12 cellular contexts compared by ENCODE assay signal in the genomic region with DNA sequence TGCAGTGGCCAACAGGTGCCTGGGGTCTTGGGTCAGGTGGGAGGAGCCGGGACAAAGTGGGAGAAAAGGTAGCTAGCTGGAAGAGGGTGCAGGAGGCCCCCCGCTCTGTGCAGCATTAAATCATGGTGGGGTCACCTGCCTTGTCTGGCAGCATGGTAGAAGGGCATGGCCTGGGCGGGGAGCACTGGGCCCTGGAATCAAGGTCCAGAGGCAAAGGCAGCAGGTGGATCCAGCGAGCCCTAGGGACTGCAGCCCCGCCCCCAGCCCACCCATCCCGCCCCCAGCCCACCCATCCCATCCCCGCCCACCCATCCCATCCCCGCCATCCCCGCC. TPM values are rescaled to one million over a fixed set of nuclear protein-coding genes. Genes with fewer than 3 reads are reported as not detected.
DNase-seq lines count a peak whose midpoint lies in the region; ATAC-seq, FAIRE-seq and TF ChIP-seq lines count a peak whose summit lies in the region.
"Had no signal": no experiment of that assay in that cellular context is flagged by ENCODE, and none has a peak within 500 bp of the region (broad histone marks: within the 10 kb centered on the region; RNA-seq: fewer than 3 reads in every experiment).

No MANE protein-coding gene starts in this region.

- no peak for FAIRE-seq in A549 (lab: Jason Lieb, UNC)
- FAIRE-seq: frontal cortex had no signal

- peak overlapping the region; percentile 33; the same call in 1 of the 3 replicates for H3K4me2 ChIP-seq in A549
- H3K4me2 ChIP-seq in Karpas-422 (ENCODE audit: low read depth, low read length, poor library complexity, severe bottlenecking), result no peak overlapping the region

- ATAC-seq in A549, result peak; percentile 46; a peak in 3 of 6 replicates
- no peak for ATAC-seq in naive thymus-derived CD4-positive, alpha-beta T cell

- peaks cover 5 to 34% (median 20%) of the 10 kb centered on the region in 8 donors for H3K9me3 Mint-ChIP-seq in CD4-positive, alpha-beta memory T cell
- H3K9me3 Mint-ChIP-seq in activated T-helper 1 cell treated with anti-CD3 and anti-CD28 coated beads, Interleukin-12 subunit alpha, Interleukin-12 subunit beta, Interleukin-2, Interleukin-4 antibody, amounts not matched to agents 30 ng/mL and 10 ng/mL and 1 ng/mL, durations not matched to agents 14 hours and 24 hours and 36 hours, result peaks cover 26% of the 10 kb centered on the region
- H3K9me3 Mint-ChIP-seq in naive thymus-derived CD4-positive, alpha-beta T cell, result peaks cover 0 to 22% (median 13%) of the 10 kb centered on the region in 11 donors

- POLR2A ChIA-PET in A549 (lab: Yijun Ruan, JAX), result interaction anchor here (0.5 to 1.0 kb wide), 2 partner anchors 9 to 218 kb away, joined by 3 to 5 read pairs; partner anchors contain the start of gene AURKAIP1
- POLR2A ChIA-PET in CD4-positive, alpha-beta memory T cell (lab: Charles Lee; ENCODE audit: partially characterized antibody), result interaction anchor here (1.5 to 2.8 kb wide), 5 partner anchors 11 to 117 kb away, joined by 4 to 17 read pairs (median 4); partner anchors contain the start of genes B3GALT6, SDF4, TNFRSF18 and UBE2J2
- POLR2A ChIA-PET in naive thymus-derived CD4-positive, alpha-beta T cell (lab: Charles Lee), result interaction anchor here (0.6 to 1.7 kb wide), 5 partner anchors 12 to 118 kb away, joined by 3 to 6 read pairs (median 4); no protein-coding TSS in a partner anchor

- H3K4me3 ChIP-seq in A549, result no peak overlapping the region
- H3K4me3 ChIP-seq in CD4-positive, alpha-beta memory T cell (ENCODE audit: low read length in 2 of 2), result no peak overlapping the region
- no peak overlapping the region for H3K4me3 ChIP-seq in naive thymus-derived CD4-positive, alpha-beta T cell (ENCODE audit: low read length)
- no peak overlapping the region for H3K4me3 ChIP-seq in foreskin fibroblast (ENCODE audit: low read depth in 1 of 2, low read length in 2 of 2)
- H3K4me3 ChIP-seq in Karpas-422 (ENCODE audit: low read length), result no peak overlapping the region
- H3K4me3 ChIP-seq: HAP-1 had no signal

- DNase-seq in A549 (ENCODE audit: low read depth in 1 of 2, low spot score in 1 of 2) (no peak), foreskin fibroblast (no peak), NCI-H1436 (lab: John Stamatoyannopoulos, UW) (no peak), Karpas-422 (no peak)
- DNase-seq in CD4-positive, alpha-beta memory T cell, result no peak
- DNase-seq in activated T-helper 1 cell treated with anti-CD3 and anti-CD28 coated beads, Interleukin-12 subunit alpha, Interleukin-12 subunit beta, Interleukin-2, Interleukin-4 antibody, amounts not matched to agents 30 ng/mL and 10 ng/mL and 1 ng/mL, durations not matched to agents 14 hours and 24 hours and 36 hours (ENCODE audit: low spot score), result no peak
- DNase-seq in naive thymus-derived CD4-positive, alpha-beta T cell, result no peak
- no peak for DNase-seq in stimulated activated CD4-positive, alpha-beta T cell treated with anti-CD3 and anti-CD28 coated beads, Interleukin-2, amount 100 ng/mL, for 48 hours

- H3K9me2 ChIP-seq in Karpas-422 (replicated peaks; ENCODE audit: insufficient read depth, low read length), result no peaks in the 10 kb centered on the region

- TF ChIP-seq EP300 in A549 (IDR thresholded peaks at IDR 0.05), result no peak

- peaks cover 0 to 14% (median 4%) of the 10 kb centered on the region in 4 donors for H3K4me1 Mint-ChIP-seq in CD4-positive, alpha-beta memory T cell
- H3K4me1 Mint-ChIP-seq in activated T-helper 1 cell treated with anti-CD3 and anti-CD28 coated beads, Interleukin-12 subunit alpha, Interleukin-12 subunit beta, Interleukin-2, Interleukin-4 antibody, amounts not matched to agents 30 ng/mL and 10 ng/mL and 1 ng/mL, durations not matched to agents 14 hours and 24 hours and 36 hours (ENCODE audit: low read depth), result peaks cover 5% of the 10 kb centered on the region
- peaks cover 0 to 13% (median 9%) of the 10 kb centered on the region in 7 donors for H3K4me1 Mint-ChIP-seq in naive thymus-derived CD4-positive, alpha-beta T cell

- 21% methylated on average over 2 of the region's 9 CpGs for WGBS in A549 (ENCODE audit: missing lambda C conversion rate)

- no peak for TF ChIP-seq POLR2A in A549 (IDR thresholded peaks at IDR 0.05; ENCODE audit: low read length)

- H3K4me3 Mint-ChIP-seq in CD4-positive, alpha-beta memory T cell, result peak overlapping the region in 7 of 8 donors; percentile 9 to 81 (median 43)
- peak overlapping the region; percentile 59 for H3K4me3 Mint-ChIP-seq in activated T-helper 1 cell treated with anti-CD3 and anti-CD28 coated beads, Interleukin-12 subunit alpha, Interleukin-12 subunit beta, Interleukin-2, Interleukin-4 antibody, amounts not matched to agents 30 ng/mL and 10 ng/mL and 1 ng/mL, durations not matched to agents 14 hours and 24 hours and 36 hours
- H3K4me3 Mint-ChIP-seq in naive thymus-derived CD4-positive, alpha-beta T cell, result peak overlapping the region in 9 of 10 donors; percentile 41 to 80 (median 60)

- H3K27me3 Mint-ChIP-seq in CD4-positive, alpha-beta memory T cell, result no peaks in the 10 kb centered on the region
- no peaks in the 10 kb centered on the region for H3K27me3 Mint-ChIP-seq in activated T-helper 1 cell treated with anti-CD3 and anti-CD28 coated beads, Interleukin-12 subunit alpha, Interleukin-12 subunit beta, Interleukin-2, Interleukin-4 antibody, amounts not matched to agents 30 ng/mL and 10 ng/mL and 1 ng/mL, durations not matched to agents 14 hours and 24 hours and 36 hours (ENCODE audit: insufficient read depth)
- H3K27me3 Mint-ChIP-seq in naive thymus-derived CD4-positive, alpha-beta T cell, result no peaks in the 10 kb centered on the region

- CTCF ChIA-PET in A549 (lab: Yijun Ruan, JAX), result no interaction called here
- CTCF ChIA-PET in CD4-positive, alpha-beta memory T cell (lab: Charles Lee; ENCODE audit: partially characterized antibody), result no interaction called here
- CTCF ChIA-PET in naive thymus-derived CD4-positive, alpha-beta T cell (lab: Charles Lee), result interaction anchor here (0.5 to 0.6 kb wide), 2 partner anchors 11 to 34 kb away, joined by 3 read pairs; no protein-coding TSS in a partner anchor

- no peaks in the 10 kb centered on the region for H3K27me3 ChIP-seq in CD4-positive, alpha-beta memory T cell (ENCODE audit: insufficient read depth, low read length)
- no peaks in the 10 kb centered on the region for H3K27me3 ChIP-seq in naive thymus-derived CD4-positive, alpha-beta T cell (ENCODE audit: control insufficient read depth in 2 of 2, insufficient read depth in 2 of 2, low read length in 2 of 2)
- no peaks in the 10 kb centered on the region for H3K27me3 ChIP-seq in Karpas-422 (ENCODE audit: low read length)

- H3K27ac ChIP-seq in A549, result peak overlapping the region in 1 of 2 experiments; percentile 95; a peak in 3 of 6 replicates
- H3K27ac ChIP-seq in CD4-positive, alpha-beta memory T cell (ENCODE audit: low read depth, low read length), result no peak overlapping the region
- no peak overlapping the region for H3K27ac ChIP-seq in naive thymus-derived CD4-positive, alpha-beta T cell (ENCODE audit: low read depth, low read length)
- no peak overlapping the region for H3K27ac ChIP-seq in Karpas-422 (ENCODE audit: low read length)

- peak overlapping the region in 4 of 7 donors; percentile 12 to 58 (median 50) for H3K27ac Mint-ChIP-seq in CD4-positive, alpha-beta memory T cell
- no peak overlapping the region for H3K27ac Mint-ChIP-seq in activated T-helper 1 cell treated with anti-CD3 and anti-CD28 coated beads, Interleukin-12 subunit alpha, Interleukin-12 subunit beta, Interleukin-2, Interleukin-4 antibody, amounts not matched to agents 30 ng/mL and 10 ng/mL and 1 ng/mL, durations not matched to agents 14 hours and 24 hours and 36 hours
- peak overlapping the region in 6 of 9 donors; percentile 42 to 64 (median 52) for H3K27ac Mint-ChIP-seq in naive thymus-derived CD4-positive, alpha-beta T cell

- H3K36me3 Mint-ChIP-seq in CD4-positive, alpha-beta memory T cell, result peaks cover 0 to 1% of the 10 kb centered on the region in 2 donors
- H3K36me3 Mint-ChIP-seq in activated T-helper 1 cell treated with anti-CD3 and anti-CD28 coated beads, Interleukin-12 subunit alpha, Interleukin-12 subunit beta, Interleukin-2, Interleukin-4 antibody, amounts not matched to agents 30 ng/mL and 10 ng/mL and 1 ng/mL, durations not matched to agents 14 hours and 24 hours and 36 hours (ENCODE audit: low read depth), result peaks cover 7% of the 10 kb centered on the region
- peaks cover 0 to 19% (median 0%) of the 10 kb centered on the region in 5 donors for H3K36me3 Mint-ChIP-seq in naive thymus-derived CD4-positive, alpha-beta T cell

- H3K4me1 ChIP-seq in A549 (peaks cover 12% of the 10 kb centered on the region), Karpas-422 (ENCODE audit: low read length) (peaks cover 12% of the 10 kb centered on the region)
- H3K4me1 ChIP-seq in CD4-positive, alpha-beta memory T cell (ENCODE audit: insufficient read depth, low read length), result peaks cover 8% of the 10 kb centered on the region
- H3K4me1 ChIP-seq in naive thymus-derived CD4-positive, alpha-beta T cell (ENCODE audit: control insufficient read depth in 2 of 2, insufficient read depth in 2 of 2, low read length in 2 of 2), result peaks cover 4 to 5% of the 10 kb centered on the region in 2 donors

- no peaks in the 10 kb centered on the region for H3K9me3 ChIP-seq in A549
- peaks cover 0 to 5% of the 10 kb centered on the region in 2 donors for H3K9me3 ChIP-seq in CD4-positive, alpha-beta memory T cell (ENCODE audit: control insufficient read depth in 1 of 2, low read length in 2 of 2)
- H3K9me3 ChIP-seq in naive thymus-derived CD4-positive, alpha-beta T cell (ENCODE audit: control insufficient read depth in 2 of 3, low read length in 3 of 3), result peaks cover 0 to 21% (median 3%) of the 10 kb centered on the region in 3 experiments
- H3K9me3 ChIP-seq in Karpas-422 (ENCODE audit: low read length), result peaks cover 12% of the 10 kb centered on the region; the same call in 1 of the 2 replicates
- H3K9me3 ChIP-seq: HAP-1 had no signal

- TF ChIP-seq RAD21 in A549 (conservative IDR thresholded peaks at IDR 0.05 in 1 of 2, IDR thresholded peaks at IDR 0.05 in 1 of 2), result no peak

- no peaks in the 10 kb centered on the region for H3K79me2 ChIP-seq in Karpas-422 (ENCODE audit: low read length)

- no peak overlapping the region for H3K9ac ChIP-seq in Karpas-422 (ENCODE audit: low read length)

- H4K20me1 ChIP-seq in Karpas-422 (ENCODE audit: insufficient read depth, low read depth, low read length), result no peaks in the 10 kb centered on the region

- TF ChIP-seq CTCF in A549 (IDR thresholded peaks at IDR 0.05), result no peak
- no peak for TF ChIP-seq CTCF in foreskin fibroblast (IDR thresholded peaks at IDR 0.05; ENCODE audit: low read depth, low read length)

- H3K36me3 ChIP-seq in CD4-positive, alpha-beta memory T cell (ENCODE audit: insufficient read depth, low read length), result no peaks in the 10 kb centered on the region
- H3K36me3 ChIP-seq in naive thymus-derived CD4-positive, alpha-beta T cell (ENCODE audit: control insufficient read depth in 2 of 3, insufficient read depth in 3 of 3, low read length in 3 of 3), result no peaks in the 10 kb centered on the region
- no peaks in the 10 kb centered on the region for H3K36me3 ChIP-seq in Karpas-422 (ENCODE audit: insufficient read depth, low read length)
- H3K36me3 ChIP-seq: HAP-1 had no signal

- no peak overlapping the region for H2AFZ ChIP-seq in Karpas-422 (ENCODE audit: low read length)

- intact Hi-C loops in CD4-positive, alpha-beta memory T cell (cut with micrococcal nuclease), result loop anchor here (5.0 kb wide), 1 partner anchor 50 kb away; the partner anchor contains the start of gene TNFRSF18
- intact Hi-C loops in activated T-helper 1 cell treated with anti-CD3 and anti-CD28 coated beads, Interleukin-12 subunit alpha, Interleukin-12 subunit beta, Interleukin-2, Interleukin-4 antibody, amounts not matched to agents 30 ng/mL and 10 ng/mL and 1 ng/mL, durations not matched to agents 14 hours and 24 hours and 36 hours (cut with micrococcal nuclease), result loop anchor here (1.0 kb wide), 2 partner anchors 13 to 51 kb away; no protein-coding TSS in a partner anchor
- intact Hi-C loops in naive thymus-derived CD4-positive, alpha-beta T cell (cut with micrococcal nuclease), result loop anchor here (1.0 to 5.0 kb wide), 5 partner anchors 13 to 90 kb away; partner anchors contain the start of genes B3GALT6 (in 1 of the 2) and SDF4 (in 1 of the 2)

RNA-seq across cellular contexts. Expression of gene TTLL10, which starts 16.7 kb away (rescaled TPM):
- polyA plus RNA-seq in A549 (2011; rRNA removed), result not detected in 2 replicates
- polyA plus RNA-seq in A549 (2012; cell fraction: cytosol; rRNA removed), result not detected in 2 replicates
- polyA plus RNA-seq in A549 (2012; cell fraction: nucleus; rRNA removed), result not detected in 2 replicates
- polyA plus RNA-seq in A549 (2017; fragmentation: RNase III; extraction: RNeasy Plus Mini Kit Qiagen cat#74134 plus additional on column Dnase treatment), result not detected in 3 replicates
- not detected in 2 replicates for polyA minus RNA-seq in A549 (2011; rRNA and poly(A)+ RNA removed)
- total RNA-seq in CD4-positive, alpha-beta memory T cell, result not detected
- under 1 TPM; 0.27 to 0.45 TPM for polyA plus RNA-seq in CD4-positive, alpha-beta memory T cell
- 0.10 and 0.15 TPM in 2 replicates for total RNA-seq in activated T-helper 1 cell treated with anti-CD3 and anti-CD28 coated beads, Interleukin-12 subunit alpha, Interleukin-12 subunit beta, Interleukin-2, Interleukin-4 antibody, amounts not matched to agents 30 ng/mL and 10 ng/mL and 1 ng/mL, durations not matched to agents 14 hours and 24 hours and 36 hours
- under 1 TPM in 2 of 5 experiments, not detected in 3; 0.58 to 0.80 TPM for total RNA-seq in naive thymus-derived CD4-positive, alpha-beta T cell
- not detected for polyA plus RNA-seq in naive thymus-derived CD4-positive, alpha-beta T cell
- total RNA-seq in Karpas-422 (2014; rRNA removed; shearing (Covaris generic); ENCODE audit: low replicate concordance), result 0.18 TPM in 1 of 2 replicates, not detected in the other
- total RNA-seq: activated CD8-positive, alpha-beta memory T cell treated with anti-CD3 and anti-CD28 coated beads for 36 hours; frontal cortex; G401 had no signal

RNA-seq across cellular contexts. Expression of gene C1orf159, which starts 41.1 kb away (rescaled TPM):
- polyA plus RNA-seq in A549 (2011; rRNA removed) (3.2 and 4.0 TPM in 2 replicates), A549 (2017; fragmentation: RNase III; extraction: RNeasy Plus Mini Kit Qiagen cat#74134 plus additional on column Dnase treatment) (8.8 to 10.4 TPM (median 10.2 TPM) in 3 replicates)
- polyA plus RNA-seq in A549 (2012; cell fraction: cytosol; rRNA removed), result 12.4 and 20.3 TPM in 2 replicates
- polyA plus RNA-seq in A549 (2012; cell fraction: nucleus; rRNA removed), result 71.3 and 92.0 TPM in 2 replicates
- 1.8 and 2.4 TPM in 2 replicates for polyA minus RNA-seq in A549 (2011; rRNA and poly(A)+ RNA removed)
- 10 to 100 TPM; 15.0 to 15.1 TPM for total RNA-seq in CD4-positive, alpha-beta memory T cell
- polyA plus RNA-seq in CD4-positive, alpha-beta memory T cell, result 1 to 10 TPM; 3.8 to 7.9 TPM
- total RNA-seq in activated T-helper 1 cell treated with anti-CD3 and anti-CD28 coated beads, Interleukin-12 subunit alpha, Interleukin-12 subunit beta, Interleukin-2, Interleukin-4 antibody, amounts not matched to agents 30 ng/mL and 10 ng/mL and 1 ng/mL, durations not matched to agents 14 hours and 24 hours and 36 hours, result 30.0 and 30.3 TPM in 2 replicates
- 10 to 100 TPM; 17.6 to 21.9 (median 19.6) TPM for total RNA-seq in naive thymus-derived CD4-positive, alpha-beta T cell
- 10 to 100 TPM in 1 of 2 donors, 1 to 10 TPM in 1; 6.4 to 10.5 TPM for polyA plus RNA-seq in naive thymus-derived CD4-positive, alpha-beta T cell
- total RNA-seq in Karpas-422 (2014; rRNA removed; shearing (Covaris generic); ENCODE audit: low replicate concordance), result 10.2 and 10.4 TPM in 2 replicates

RNA-seq across cellular contexts. Expression of gene TNFRSF18, which starts 49.4 kb away (rescaled TPM):
- polyA plus RNA-seq in A549 (2011; rRNA removed) (not detected in 2 replicates), A549 (2017; fragmentation: RNase III; extraction: RNeasy Plus Mini Kit Qiagen cat#74134 plus additional on column Dnase treatment) (not detected in 3 replicates)
- polyA plus RNA-seq in A549 (2012; cell fraction: cytosol; rRNA removed), result not detected in 2 replicates
- polyA plus RNA-seq in A549 (2012; cell fraction: nucleus; rRNA removed), result not detected in 2 replicates
- not detected in 2 replicates for polyA minus RNA-seq in A549 (2011; rRNA and poly(A)+ RNA removed)
- total RNA-seq in CD4-positive, alpha-beta memory T cell, result 1 to 10 TPM; 8.0 to 8.6 TPM
- 10 to 100 TPM; 22.1 to 27.1 TPM for polyA plus RNA-seq in CD4-positive, alpha-beta memory T cell
- total RNA-seq in activated T-helper 1 cell treated with anti-CD3 and anti-CD28 coated beads, Interleukin-12 subunit alpha, Interleukin-12 subunit beta, Interleukin-2, Interleukin-4 antibody, amounts not matched to agents 30 ng/mL and 10 ng/mL and 1 ng/mL, durations not matched to agents 14 hours and 24 hours and 36 hours, result 350 and 356 TPM in 2 replicates
- 10 to 100 TPM in 2 of 5 experiments, 1 to 10 TPM in 1, not detected in 2; 2.6 to 81.7 (median 12.6) TPM for total RNA-seq in naive thymus-derived CD4-positive, alpha-beta T cell
- under 1 TPM in 1 of 2 donors, not detected in 1; 0.32 TPM for polyA plus RNA-seq in naive thymus-derived CD4-positive, alpha-beta T cell
- 0.30 and 0.90 TPM in 2 replicates for total RNA-seq in Karpas-422 (2014; rRNA removed; shearing (Covaris generic); ENCODE audit: low replicate concordance)
- total RNA-seq: frontal cortex, G401 had no signal

RNA-seq across cellular contexts. Expression of gene TNFRSF4, which starts 57.0 kb away (rescaled TPM):
- polyA plus RNA-seq in A549 (2011; rRNA removed), result not detected in 2 replicates
- polyA plus RNA-seq in A549 (2012; cell fraction: cytosol; rRNA removed), result 0.04 TPM in 1 of 2 replicates, not detected in the other
- polyA plus RNA-seq in A549 (2012; cell fraction: nucleus; rRNA removed), result 0.19 and 0.21 TPM in 2 replicates
- not detected in 3 replicates for polyA plus RNA-seq in A549 (2017; fragmentation: RNase III; extraction: RNeasy Plus Mini Kit Qiagen cat#74134 plus additional on column Dnase treatment)
- not detected in 2 replicates for polyA minus RNA-seq in A549 (2011; rRNA and poly(A)+ RNA removed)
- total RNA-seq in CD4-positive, alpha-beta memory T cell, result 10 to 100 TPM; 13.5 to 15.5 TPM
- polyA plus RNA-seq in CD4-positive, alpha-beta memory T cell, result 10 to 100 TPM; 63.2 to 75.1 TPM
- total RNA-seq in activated T-helper 1 cell treated with anti-CD3 and anti-CD28 coated beads, Interleukin-12 subunit alpha, Interleukin-12 subunit beta, Interleukin-2, Interleukin-4 antibody, amounts not matched to agents 30 ng/mL and 10 ng/mL and 1 ng/mL, durations not matched to agents 14 hours and 24 hours and 36 hours, result 788 and 811 TPM in 2 replicates
- 100 to 1,000 TPM in 1 of 5 experiments, 10 to 100 TPM in 1, 1 to 10 TPM in 2, under 1 TPM in 1; 0.49 to 192 (median 7.8) TPM for total RNA-seq in naive thymus-derived CD4-positive, alpha-beta T cell
- 1 to 10 TPM; 1.4 to 1.5 TPM for polyA plus RNA-seq in naive thymus-derived CD4-positive, alpha-beta T cell
- total RNA-seq in Karpas-422 (2014; rRNA removed; shearing (Covaris generic); ENCODE audit: low replicate concordance), result not detected in 2 replicates
- total RNA-seq: frontal cortex, G401 had no signal
